Comparison of ENCODE assay signal across 1 cellular context in genomic region chr19:15293751-15294505, GRCh38.
TF ChIP-seq lines count a peak whose summit lies in the region.

No MANE protein-coding gene starts in this region.

TF ChIP-seq in SK-N-SH, 30 proteins besides CTCF, POLR2A, EP300 and RAD21 (continued from another document):
- no peak for TF ChIP-seq MAX (IDR thresholded peaks at IDR 0.05; ENCODE audit: low read depth)
- TF ChIP-seq, protein P1, sequence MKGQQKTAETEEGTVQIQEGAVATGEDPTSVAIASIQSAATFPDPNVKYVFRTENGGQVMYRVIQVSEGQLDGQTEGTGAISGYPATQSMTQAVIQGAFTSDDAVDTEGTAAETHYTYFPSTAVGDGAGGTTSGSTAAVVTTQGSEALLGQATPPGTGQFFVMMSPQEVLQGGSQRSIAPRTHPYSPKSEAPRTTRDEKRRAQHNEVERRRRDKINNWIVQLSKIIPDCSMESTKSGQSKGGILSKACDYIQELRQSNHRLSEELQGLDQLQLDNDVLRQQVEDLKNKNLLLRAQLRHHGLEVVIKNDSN (IDR thresholded peaks at IDR 0.05; ENCODE audit: borderline replicate concordance, low read depth), result no peak
- no peak for TF ChIP-seq FOSL2 (IDR thresholded peaks at IDR 0.05; ENCODE audit: borderline replicate concordance, low read depth)
- TF ChIP-seq, protein P2, sequence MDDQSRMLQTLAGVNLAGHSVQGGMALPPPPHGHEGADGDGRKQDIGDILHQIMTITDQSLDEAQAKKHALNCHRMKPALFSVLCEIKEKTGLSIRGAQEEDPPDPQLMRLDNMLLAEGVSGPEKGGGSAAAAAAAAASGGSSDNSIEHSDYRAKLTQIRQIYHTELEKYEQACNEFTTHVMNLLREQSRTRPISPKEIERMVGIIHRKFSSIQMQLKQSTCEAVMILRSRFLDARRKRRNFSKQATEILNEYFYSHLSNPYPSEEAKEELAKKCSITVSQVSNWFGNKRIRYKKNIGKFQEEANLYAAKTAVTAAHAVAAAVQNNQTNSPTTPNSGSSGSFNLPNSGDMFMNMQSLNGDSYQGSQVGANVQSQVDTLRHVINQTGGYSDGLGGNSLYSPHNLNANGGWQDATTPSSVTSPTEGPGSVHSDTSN (IDR thresholded peaks at IDR 0.05), result no peak
